ENCODE assay signal across 14 cellular contexts in the genomic region with DNA sequence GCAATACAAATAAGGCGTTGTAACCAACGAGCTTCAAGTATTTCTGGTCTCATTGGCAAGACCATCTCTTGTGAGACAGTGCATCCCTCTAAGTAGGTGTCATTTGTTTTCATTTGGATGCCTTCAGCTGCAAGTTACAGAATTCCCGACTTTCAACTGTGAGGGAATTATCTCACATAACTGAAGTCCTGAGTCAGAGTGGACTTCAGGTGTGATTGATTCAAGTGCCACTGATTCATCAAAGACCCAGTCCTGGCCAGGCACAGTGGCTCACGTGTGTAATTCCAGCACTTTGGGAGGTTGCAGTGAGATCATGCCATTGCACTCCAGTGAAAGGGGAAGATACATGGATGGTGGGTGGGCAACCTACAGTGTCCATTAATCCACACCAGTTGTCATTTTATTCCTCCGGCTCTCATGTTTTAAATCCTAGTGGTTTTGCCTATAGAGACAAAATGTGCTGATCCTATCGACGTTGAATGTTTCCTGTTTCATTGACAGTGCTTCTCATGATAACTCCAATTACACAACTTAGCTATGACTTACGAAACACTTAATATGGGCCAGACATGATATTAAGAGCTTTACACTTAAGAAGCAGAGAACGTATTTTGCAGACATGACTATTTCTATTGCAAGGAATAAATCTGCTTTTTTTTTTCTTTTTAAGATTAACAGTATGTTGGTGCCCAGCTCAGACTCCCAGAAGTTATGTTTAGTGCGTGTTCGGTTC.
A peak's percentile ranks its signal among the peaks of the same experiment; 100 is the strongest.
DNase-seq lines count a peak whose midpoint lies in the region; ATAC-seq and TF ChIP-seq lines count a peak whose summit lies in the region.
"Had no signal": no experiment of that assay in that cellular context is flagged by ENCODE, and none has a peak within 500 bp of the region (broad histone marks: within the 10 kb centered on the region; RNA-seq: fewer than 3 reads in every experiment).

No MANE protein-coding gene starts in this region.

- H3K36me3 ChIP-seq in HCT116 (ENCODE audit: control insufficient read depth in 1 of 2, insufficient read depth in 2 of 2, low read length in 2 of 2) (no peaks in the 10 kb centered on the region), SK-N-MC (ENCODE audit: insufficient read depth, low read length) (no peaks in the 10 kb centered on the region), smooth muscle cell (ENCODE audit: low read depth) (no peaks in the 10 kb centered on the region)

- TF ChIP-seq POLR2A in HCT116 (IDR thresholded peaks at IDR 0.05; ENCODE audit: borderline replicate concordance, extremely low read depth, insufficient read depth, insufficient read length), result no peak

- H3K9me3 ChIP-seq in HCT116 (ENCODE audit: control insufficient read depth in 1 of 2, insufficient read depth in 1 of 2, low read depth in 1 of 2, low read length in 2 of 2) (no peaks in the 10 kb centered on the region), SK-N-MC (ENCODE audit: low read depth, low read length) (no peaks in the 10 kb centered on the region), smooth muscle cell (replicated peaks; ENCODE audit: low read depth) (no peaks in the 10 kb centered on the region)

- TF ChIP-seq CTCF in HCT116 (IDR thresholded peaks at IDR 0.05 in 2 of 3, conservative IDR thresholded peaks at IDR 0.05 in 1 of 3; ENCODE audit: borderline replicate concordance in 1 of 3, insufficient read depth in 1 of 3, low read depth in 2 of 3, low read length in 2 of 3) (no peak), foreskin fibroblast (IDR thresholded peaks at IDR 0.05; ENCODE audit: low read depth, low read length) (no peak), smooth muscle cell (IDR thresholded peaks at IDR 0.05; ENCODE audit: borderline replicate concordance, insufficient read depth, poor library complexity, severe bottlenecking) (no peak)

- no TSS peak for BruUV-seq in HCT116 (replicated peaks; lab: Mats Ljungman, UMichigan)

- WGBS in smooth muscle cell (ENCODE audit: low lambda C conversion rate), result 39% methylated on average over 11 of the region's 11 CpGs

- no peak overlapping the region for H3K4me2 ChIP-seq in HCT116 (ENCODE audit: low read length)
- peak overlapping the region; percentile 29 for H3K4me2 ChIP-seq in smooth muscle cell

- ATAC-seq in HCT116, result no peak
- ATAC-seq in HG03565 (IDR thresholded peaks at IDR 0.05; ENCODE audit: unreplicated experiment), result no peak
- no peak for ATAC-seq in GM19328 (IDR thresholded peaks at IDR 0.05; ENCODE audit: unreplicated experiment)
- ATAC-seq: K562 had no signal

- no peaks in the 10 kb centered on the region for H3K4me1 ChIP-seq in HCT116 (ENCODE audit: control insufficient read depth in 1 of 2, insufficient read depth in 2 of 2, low read length in 2 of 2)
- no peaks in the 10 kb centered on the region for H3K4me1 ChIP-seq in smooth muscle cell (ENCODE audit: low read depth)

- H3K27ac ChIP-seq in HCT116 (ENCODE audit: low read depth, low read length), result no peak overlapping the region
- H3K27ac ChIP-seq in SK-N-MC, result no peak overlapping the region
- peak overlapping the region; percentile 56 for H3K27ac ChIP-seq in smooth muscle cell (ENCODE audit: low read depth)
- H3K27ac ChIP-seq: VCaP had no signal

- no peaks in the 10 kb centered on the region for H3K79me2 ChIP-seq in HCT116 (ENCODE audit: insufficient read depth, low read length)
- no peaks in the 10 kb centered on the region for H3K79me2 ChIP-seq in smooth muscle cell (ENCODE audit: low read depth)

- intact Hi-C loops in HCT116 (cut with micrococcal nuclease), result no loop called here

- H3K9ac ChIP-seq in HCT116 (ENCODE audit: low read length), result no peak overlapping the region
- H3K9ac ChIP-seq in SK-N-MC (ENCODE audit: insufficient read length), result no peak overlapping the region
- peak overlapping the region; percentile 3 for H3K9ac ChIP-seq in smooth muscle cell (ENCODE audit: low read depth)

- POLR2A ChIA-PET in HCT116 (lab: Charles Lee) (no interaction called here), HEK293T (lab: Yijun Ruan, JAX) (no interaction called here)

- H3K9me2 ChIP-seq in HCT116 (ENCODE audit: insufficient read depth), result no peaks in the 10 kb centered on the region

- TF ChIP-seq RAD21 in HCT116 (IDR thresholded peaks at IDR 0.05; ENCODE audit: low read depth), result no peak

- DNase-seq in HCT116 (ENCODE audit: low read depth, low spot score), result no peak
- peak; percentile 14 for DNase-seq in SK-N-MC (ENCODE audit: low read depth, low spot score)
- peak; percentile 36 to 62 for DNase-seq in foreskin fibroblast
- no peak for DNase-seq in smooth muscle cell (lab: John Stamatoyannopoulos, UW; ENCODE audit: unreplicated experiment)
- DNase-seq in HEK293T (ENCODE audit: extremely low spot score), result no peak
- DNase-seq in NCI-H146 treated with DMSO at 0.1 percent for 48 hours (lab: John Stamatoyannopoulos, UW; ENCODE audit: unreplicated experiment), result no peak
- DNase-seq: COR-L47; effector CD8-positive, alpha-beta T cell; NCI-H1105; stimulated activated CD4-positive, alpha-beta T cell treated with anti-CD3 and anti-CD28 coated beads, Interleukin-4, amount 100 ng/mL, for 24 hours had no signal

- H3F3A ChIP-seq in smooth muscle cell (ENCODE audit: low read depth), result no peaks in the 10 kb centered on the region

- H3K27me3 ChIP-seq in HCT116 (ENCODE audit: insufficient read depth, low read length), result peaks cover 35% of the 10 kb centered on the region
- no peaks in the 10 kb centered on the region for H3K27me3 ChIP-seq in smooth muscle cell (ENCODE audit: low read depth)

- H2AFZ ChIP-seq in HCT116 (ENCODE audit: low read depth, low read length, poor library complexity, severe bottlenecking), result no peak overlapping the region
- H2AFZ ChIP-seq in smooth muscle cell (ENCODE audit: low read depth), result no peak overlapping the region

- H4K20me1 ChIP-seq in HCT116 (ENCODE audit: insufficient read depth) (no peaks in the 10 kb centered on the region), smooth muscle cell (ENCODE audit: low read depth) (no peaks in the 10 kb centered on the region)

- RAD21 ChIA-PET in HCT116 (lab: Charles Lee; ENCODE audit: low non-redundant PET in 1 of 2, low total read pairs in 2 of 2, uncharacterized antibody in 2 of 2, unreplicated experiment in 2 of 2), result interaction anchor here in 1 of 2 experiments (0.6 kb wide), 1 partner anchor 403 kb away, joined by 6 read pairs; no protein-coding TSS in a partner anchor

- H3K4me3 ChIP-seq in HCT116 (replicated peaks in 1 of 2; ENCODE audit: low read depth in 1 of 2, low read length in 2 of 2), result no peak overlapping the region
- no peak overlapping the region for H3K4me3 ChIP-seq in SK-N-MC
- no peak overlapping the region for H3K4me3 ChIP-seq in foreskin fibroblast (ENCODE audit: low read depth in 1 of 2, low read length in 2 of 2)
- no peak overlapping the region for H3K4me3 ChIP-seq in smooth muscle cell
- H3K4me3 ChIP-seq: K562 had no signal

- CTCF ChIA-PET in HCT116 (lab: Charles Lee) (interaction anchor here (1.2 kb wide), 1 partner anchor 30 kb away, joined by 5 read pairs; no protein-coding TSS in a partner anchor), HEK293T (lab: Yijun Ruan, JAX) (no interaction called here)

TF ChIP-seq in HCT116, 20 proteins besides CTCF, POLR2A, EP300 and RAD21:
- no peak for TF ChIP-seq ELF1 (IDR thresholded peaks at IDR 0.05; ENCODE audit: borderline replicate concordance, low read depth)
- TF ChIP-seq ZNF274 (IDR thresholded peaks at IDR 0.05; ENCODE audit: low read depth, low read length), result no peak
- TF ChIP-seq, protein P1, sequence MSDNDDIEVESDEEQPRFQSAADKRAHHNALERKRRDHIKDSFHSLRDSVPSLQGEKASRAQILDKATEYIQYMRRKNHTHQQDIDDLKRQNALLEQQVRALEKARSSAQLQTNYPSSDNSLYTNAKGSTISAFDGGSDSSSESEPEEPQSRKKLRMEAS (IDR thresholded peaks at IDR 0.05), result no peak
- TF ChIP-seq CBX3 (IDR thresholded peaks at IDR 0.05; ENCODE audit: low read depth), result no peak
- TF ChIP-seq EZH2 (IDR thresholded peaks at IDR 0.05), result peak; percentile 93; the same call in 1 of the 2 replicates
- TF ChIP-seq CEBPB (IDR thresholded peaks at IDR 0.05; ENCODE audit: low read depth), result no peak
- TF ChIP-seq JUND (IDR thresholded peaks at IDR 0.05), result no peak

TF ChIP-seq in HEK293T, 16 proteins besides CTCF, POLR2A, EP300 and RAD21:
- no peak for TF ChIP-seq NFRKB (IDR thresholded peaks at IDR 0.05)
- no peak for TF ChIP-seq ZNF384 (IDR thresholded peaks at IDR 0.05)
- no peak for TF ChIP-seq ELF4 (IDR thresholded peaks at IDR 0.05)
TF ChIP-seq in HEK293T: peak in this region for 0.

Comparison
In these comparisons a context has a peak if more than half of its experiments do, and no peak if none do; other contexts are left out.
1. DNase-seq: peak in SK-N-MC (single experiment) and foreskin fibroblast (2 of 2); none in HCT116 (single experiment), smooth muscle cell (single experiment), HEK293T (single experiment) and NCI-H146 treated with DMSO at 0.1 percent for 48 hours (single experiment).